6 cellular contexts compared by ENCODE assay signal in genomic region chr19:48501961-48502719, GRCh38. TPM values are rescaled to one million over a fixed set of nuclear protein-coding genes. Genes with fewer than 3 reads are reported as not detected.
DNase-seq lines count a peak whose midpoint lies in the region; ATAC-seq and TF ChIP-seq lines count a peak whose summit lies in the region.

No MANE protein-coding gene starts in this region.

- H3K36me3 Mint-ChIP-seq in activated naive CD8-positive, alpha-beta T cell treated with anti-CD3 and anti-CD28 coated beads for 36 hours, result no peaks in the 10 kb centered on the region

- H3K4me1 Mint-ChIP-seq in activated naive CD8-positive, alpha-beta T cell treated with anti-CD3 and anti-CD28 coated beads for 36 hours, result peaks cover 11% of the 10 kb centered on the region

- peak overlapping the region; percentile 60; the same call in 1 of the 2 replicates for H2AFZ ChIP-seq in OCI-LY7 (ENCODE audit: low read length)

- H3K9me3 ChIP-seq in HEK293 (ENCODE audit: control insufficient read depth, insufficient read depth, low read depth, low read length), result no peaks in the 10 kb centered on the region
- H3K9me3 ChIP-seq in OCI-LY7 (ENCODE audit: low read length), result no peaks in the 10 kb centered on the region
- no peaks in the 10 kb centered on the region for H3K9me3 ChIP-seq in mucosa of stomach (ENCODE audit: control insufficient read depth, low read length)

- H3K4me3 Mint-ChIP-seq in activated naive CD8-positive, alpha-beta T cell treated with anti-CD3 and anti-CD28 coated beads for 36 hours, result peak overlapping the region; percentile 29

- H3K36me3 ChIP-seq in HEK293 (ENCODE audit: control insufficient read depth in 2 of 2, insufficient read depth in 1 of 2, low read length in 2 of 2), result no peaks in the 10 kb centered on the region
- no peaks in the 10 kb centered on the region for H3K36me3 ChIP-seq in OCI-LY7 (ENCODE audit: insufficient read depth, low read length)
- no peaks in the 10 kb centered on the region for H3K36me3 ChIP-seq in mucosa of stomach (ENCODE audit: control insufficient read depth, insufficient read depth, low read length)

- H3K27ac Mint-ChIP-seq in activated naive CD8-positive, alpha-beta T cell treated with anti-CD3 and anti-CD28 coated beads for 36 hours, result no peak overlapping the region

- H3K79me2 ChIP-seq in OCI-LY7 (ENCODE audit: insufficient read depth, low read depth, low read length), result no peaks in the 10 kb centered on the region

- no peak for TF ChIP-seq CTCF in HEK293 (tag by site-specific recombination; IDR thresholded peaks at IDR 0.05)
- no peak for TF ChIP-seq CTCF in OCI-LY7 (conservative IDR thresholded peaks at IDR 0.05; ENCODE audit: low read length)
- TF ChIP-seq CTCF in foreskin fibroblast (IDR thresholded peaks at IDR 0.05; ENCODE audit: low read depth, low read length), result no peak

- intact Hi-C loops in OCI-LY7 (cut with micrococcal nuclease; ENCODE audit: unreplicated experiment), result loop anchor here (2.0 kb wide), 1 partner anchor 57 kb away; the partner anchor contains the start of gene GRWD1

- no TSS peak for BruUV-seq in OCI-LY7 (replicated peaks; lab: Mats Ljungman, UMichigan)

- no peaks in the 10 kb centered on the region for H3K9me3 Mint-ChIP-seq in activated naive CD8-positive, alpha-beta T cell treated with anti-CD3 and anti-CD28 coated beads for 36 hours

- no peak for ATAC-seq in GM19467 (IDR thresholded peaks at IDR 0.05; ENCODE audit: unreplicated experiment)

- POLR2A ChIA-PET in HEK293 (lab: Yijun Ruan, JAX) (interaction anchor here (0.5 to 1.2 kb wide), 15 partner anchors 9 to 1389 kb away, joined by 3 to 20 read pairs (median 4); partner anchors contain the start of genes RPL18, SPHK2, SYNGR4 and TMEM143), OCI-LY7 (lab: Charles Lee) (interaction anchor here (0.6 to 1.1 kb wide), 2 partner anchors 9 to 742 kb away, joined by 3 to 9 read pairs; no protein-coding TSS in a partner anchor)

- H3K4me1 ChIP-seq in HEK293 (ENCODE audit: control insufficient read depth, insufficient read depth, low read length), result peaks cover 3% of the 10 kb centered on the region; the same call in 1 of the 2 replicates
- H3K4me1 ChIP-seq in OCI-LY7 (ENCODE audit: insufficient read depth, low read length, poor library complexity, severe bottlenecking), result peaks cover 20% of the 10 kb centered on the region
- H3K4me1 ChIP-seq in mucosa of stomach (ENCODE audit: control insufficient read depth, insufficient read depth, low read length), result peaks cover 11% of the 10 kb centered on the region

- peak overlapping the region; percentile 21 for H3K4me3 ChIP-seq in HEK293 (ENCODE audit: low read depth, low read length)
- peak overlapping the region; percentile 58 for H3K4me3 ChIP-seq in OCI-LY7 (ENCODE audit: low read depth, low read length, poor library complexity, severe bottlenecking)
- H3K4me3 ChIP-seq in mucosa of stomach (ENCODE audit: low read length), result no peak overlapping the region
- H3K4me3 ChIP-seq in foreskin fibroblast (ENCODE audit: low read depth in 1 of 2, low read length in 2 of 2), result no peak overlapping the region

- H3K27ac ChIP-seq in HEK293 (ENCODE audit: extremely low read depth, low read depth, low read length) (0 out of 2 replicates have a peak overlapping the region, but pooled peaks have one; percentile 12), OCI-LY7 (ENCODE audit: low read depth, low read length, poor library complexity, severe bottlenecking) (peak overlapping the region; percentile 31)

- H3K9ac ChIP-seq in mucosa of stomach (ENCODE audit: low read length), result peak overlapping the region; percentile 47

- peaks cover 5% of the 10 kb centered on the region for H3K27me3 Mint-ChIP-seq in activated naive CD8-positive, alpha-beta T cell treated with anti-CD3 and anti-CD28 coated beads for 36 hours

- peaks cover 35% of the 10 kb centered on the region for H3K27me3 ChIP-seq in mucosa of stomach (ENCODE audit: control insufficient read depth, insufficient read depth, low read length)

- DNase-seq in OCI-LY7 (ENCODE audit: low spot score) (peak; percentile 94), foreskin fibroblast (no peak)
- DNase-seq in activated naive CD8-positive, alpha-beta T cell treated with anti-CD3 and anti-CD28 coated beads for 36 hours, result peak; percentile 74

- CTCF ChIA-PET in HEK293 (lab: Yijun Ruan, JAX) (interaction anchor here (0.6 to 1.2 kb wide), 8 partner anchors 9 to 686 kb away, joined by 3 to 17 read pairs (median 4); no protein-coding TSS in a partner anchor), OCI-LY7 (lab: Charles Lee; ENCODE audit: unreplicated experiment) (interaction anchor here (0.6 to 1.0 kb wide), 3 partner anchors 12 to 132 kb away, joined by 3 to 8 read pairs (median 5); no protein-coding TSS in a partner anchor)

- H3K4me2 ChIP-seq in OCI-LY7 (ENCODE audit: low read length), result peak overlapping the region; percentile 65

- H3K9me2 ChIP-seq in OCI-LY7 (ENCODE audit: insufficient read depth, low read length), result no peaks in the 10 kb centered on the region

- H4K20me1 ChIP-seq in OCI-LY7 (ENCODE audit: insufficient read depth, low read length), result no peaks in the 10 kb centered on the region

TF ChIP-seq in HEK293, 187 proteins besides CTCF, POLR2A, EP300 and RAD21 (continues in another document):
- TF ChIP-seq IKZF3 (tag by site-specific recombination; IDR thresholded peaks at IDR 0.05) (peak; percentile 41; the same call in 1 of the 2 replicates), SP2 (tag by site-specific recombination; IDR thresholded peaks at IDR 0.05) (peak; percentile 89), PRDM10 (tag by site-specific recombination; IDR thresholded peaks at IDR 0.05) (peak; percentile 94), ZNF341 (tag by site-specific recombination; IDR thresholded peaks at IDR 0.05; ENCODE audit: low read depth) (peak; percentile 64), SCRT2 (tag by site-specific recombination; IDR thresholded peaks at IDR 0.05) (peak; percentile 91), KLF8 (tag by site-specific recombination; IDR thresholded peaks at IDR 0.05) (peak; percentile 32), ZFHX2 (tag by site-specific recombination; conservative IDR thresholded peaks at IDR 0.05) (peak; percentile 27), GLIS2 (tag by site-specific recombination; IDR thresholded peaks at IDR 0.05) (peak; percentile 87), KLF9 (tag by site-specific recombination; IDR thresholded peaks at IDR 0.05; ENCODE audit: low read depth) (peak; percentile 83), ZNF366 (tag by site-specific recombination; conservative IDR thresholded peaks at IDR 0.05) (peak; percentile 30; the same call in 1 of the 2 replicates)

RNA-seq across cellular contexts. Expression of gene LMTK3, which starts 9.5 kb away (rescaled TPM):
- 1.3 and 2.3 TPM in 2 replicates for total RNA-seq in OCI-LY7 (2014; rRNA removed; shearing (Covaris generic))
- 9.7 and 11.5 TPM in 2 replicates for total RNA-seq in OCI-LY7 (2022)
- total RNA-seq in activated naive CD8-positive, alpha-beta T cell treated with anti-CD3 and anti-CD28 coated beads for 36 hours, result 1 to 10 TPM; 2.2 to 2.8 TPM

RNA-seq across cellular contexts. Expression of gene CYTH2, which starts 33.0 kb away (rescaled TPM):
- total RNA-seq in OCI-LY7 (2014; rRNA removed; shearing (Covaris generic)), result 44.0 and 46.6 TPM in 2 replicates
- total RNA-seq in OCI-LY7 (2022), result 53.2 and 74.8 TPM in 2 replicates
- 10 to 100 TPM; 18.2 to 21.7 TPM for total RNA-seq in activated naive CD8-positive, alpha-beta T cell treated with anti-CD3 and anti-CD28 coated beads for 36 hours

RNA-seq across cellular contexts. Expression of gene KCNJ14, which starts 46.8 kb away (rescaled TPM):
- total RNA-seq in OCI-LY7 (2014; rRNA removed; shearing (Covaris generic)), result 0.57 and 0.85 TPM in 2 replicates
- 2.5 and 2.6 TPM in 2 replicates for total RNA-seq in OCI-LY7 (2022)
- total RNA-seq in activated naive CD8-positive, alpha-beta T cell treated with anti-CD3 and anti-CD28 coated beads for 36 hours, result 1 to 10 TPM; 1.4 to 1.5 TPM

RNA-seq across cellular contexts. Expression of gene SULT2B1, which starts 49.8 kb away (rescaled TPM):
- total RNA-seq in OCI-LY7 (2014; rRNA removed; shearing (Covaris generic)), result not detected in 2 replicates
- total RNA-seq in OCI-LY7 (2022), result not detected in 2 replicates
- total RNA-seq in activated naive CD8-positive, alpha-beta T cell treated with anti-CD3 and anti-CD28 coated beads for 36 hours, result not detected

RNA-seq across cellular contexts. Expression of gene GRWD1, which starts 56.4 kb away (rescaled TPM):
- total RNA-seq in OCI-LY7 (2014; rRNA removed; shearing (Covaris generic)), result 34.4 and 35.8 TPM in 2 replicates
- total RNA-seq in OCI-LY7 (2022), result 26.3 and 32.1 TPM in 2 replicates
- 10 to 100 TPM; 91.1 to 98.5 TPM for total RNA-seq in activated naive CD8-positive, alpha-beta T cell treated with anti-CD3 and anti-CD28 coated beads for 36 hours

Comparison
In these comparisons a context has a peak if more than half of its experiments do, and no peak if none do; other contexts are left out.
1. H3K4me3 ChIP-seq: peak in HEK293 (single experiment) and OCI-LY7 (single experiment); none in mucosa of stomach (single experiment) and foreskin fibroblast (0 of 2).
2. DNase-seq: peak in OCI-LY7 (single experiment) and activated naive CD8-positive, alpha-beta T cell treated with anti-CD3 and anti-CD28 coated beads for 36 hours (single experiment); none in foreskin fibroblast (0 of 2).